11 cellular contexts compared by ENCODE assay signal in the genomic region with DNA sequence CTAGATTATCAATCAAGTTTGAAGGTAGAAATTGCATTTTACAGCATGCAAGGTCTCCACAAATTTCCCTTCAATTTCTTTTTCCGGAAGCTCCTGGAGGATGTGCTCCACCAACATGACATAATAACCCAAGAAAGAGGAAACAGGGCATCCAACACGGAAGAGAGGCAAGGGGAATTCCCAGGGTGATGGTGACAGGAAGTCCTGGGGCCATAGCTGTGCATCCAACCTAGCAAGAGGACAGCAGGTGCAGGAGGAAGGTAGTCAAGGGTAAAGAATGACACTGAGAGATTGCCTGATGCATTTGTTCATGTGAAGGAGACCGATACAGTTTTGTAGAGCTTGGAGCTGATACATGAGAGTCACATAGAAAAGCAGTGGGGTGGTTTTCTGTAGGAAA.
DNase-seq lines count a peak whose midpoint lies in the region; ATAC-seq lines count a peak whose summit lies in the region.
"Had no signal": no experiment of that assay in that cellular context is flagged by ENCODE, and none has a peak within 500 bp of the region (broad histone marks: within the 10 kb centered on the region; RNA-seq: fewer than 3 reads in every experiment).

No MANE protein-coding gene starts in this region.

- H4K8ac ChIP-seq in mesenchymal stem cell (ENCODE audit: low read length): no peak overlapping the region

- no peaks in the 10 kb centered on the region for H3K36me3 ChIP-seq in mesenchymal stem cell (ENCODE audit: control insufficient read depth in 1 of 2, insufficient read depth in 2 of 2, low read depth in 1 of 2, low read length in 2 of 2)

- no peak overlapping the region for H2AFZ ChIP-seq in mesenchymal stem cell (ENCODE audit: low read depth, low read length)

- no peak overlapping the region for H2BK120ac ChIP-seq in mesenchymal stem cell (ENCODE audit: low read depth, low read length)

- H2BK12ac ChIP-seq in mesenchymal stem cell (ENCODE audit: low read length in 2 of 2): no peak overlapping the region

- no peak overlapping the region for H3K4me3 ChIP-seq in mesenchymal stem cell (ENCODE audit: insufficient read depth in 1 of 2, low read depth in 1 of 2, low read length in 2 of 2)
- H3K4me3 ChIP-seq: lung had no signal

- H3K79me1 ChIP-seq in mesenchymal stem cell (replicated peaks; ENCODE audit: low read length, poor library complexity, severe bottlenecking): no peaks in the 10 kb centered on the region

- DNase-seq in activated T-cell treated with anti-CD3 and anti-CD28 coated beads, Interleukin-2, amount 50 U/mL, for 4 hours: no peak
- DNase-seq in mesenchymal stem cell (no peak), amniotic stem cell (lab: John Stamatoyannopoulos, UW) (no peak)
- DNase-seq: endodermal cell had no signal

- H4K91ac ChIP-seq in mesenchymal stem cell (ENCODE audit: low read length): no peak overlapping the region

- H3K27me3 Mint-ChIP-seq in stimulated activated memory B cell treated with anti-CD40 and anti-IgM and Interleukin-4, amounts not matched to agents 10 μg/mL and 1 μg/mL and 100 μg/mL, for 72 hours: no peaks in the 10 kb centered on the region
- H3K27me3 Mint-ChIP-seq in activated T-cell treated with anti-CD3 and anti-CD28 coated beads, Interleukin-2, amount 50 U/mL, for 4 hours (ENCODE audit: low read depth): peaks cover 6% of the 10 kb centered on the region

- H3K27ac ChIP-seq in mesenchymal stem cell (ENCODE audit: low read length, poor library complexity, severe bottlenecking): no peak overlapping the region

- no peak overlapping the region for H3K4ac ChIP-seq in mesenchymal stem cell (ENCODE audit: low read depth in 1 of 2, low read length in 2 of 2)

- H3K27me3 ChIP-seq in mesenchymal stem cell (ENCODE audit: control insufficient read depth in 1 of 2, insufficient read depth in 1 of 2, low read length in 2 of 2): peaks cover 0 to 8% of the 10 kb centered on the region in 2 experiments

- no peak overlapping the region for H3K4me2 ChIP-seq in mesenchymal stem cell (ENCODE audit: low read length, poor library complexity, severe bottlenecking)

- no peak overlapping the region for H2AK5ac ChIP-seq in mesenchymal stem cell (ENCODE audit: low read length, severe bottlenecking)

- H3K23ac ChIP-seq in mesenchymal stem cell (ENCODE audit: low read length in 2 of 2): no peak overlapping the region

- no peak overlapping the region for H2BK15ac ChIP-seq in mesenchymal stem cell (ENCODE audit: low read depth, poor library complexity, severe bottlenecking)

- no peak overlapping the region for H3K9ac ChIP-seq in mesenchymal stem cell (ENCODE audit: low read length)

- no peak overlapping the region for H3K14ac ChIP-seq in mesenchymal stem cell (ENCODE audit: low read length in 2 of 2)

- H3K27ac Mint-ChIP-seq in stimulated activated memory B cell treated with anti-CD40 and anti-IgM and Interleukin-4, amounts not matched to agents 10 μg/mL and 1 μg/mL and 100 μg/mL, for 72 hours: no peak overlapping the region
- H3K27ac Mint-ChIP-seq: activated T-helper 1 cell treated with anti-CD3 and anti-CD28 coated beads, Interleukin-12 subunit alpha, Interleukin-12 subunit beta, Interleukin-2, Interleukin-4 antibody, amounts not matched to agents 30 ng/mL and 10 ng/mL and 1 ng/mL, durations not matched to agents 14 hours and 24 hours and 36 hours; endodermal cell had no signal

- no peaks in the 10 kb centered on the region for H3K4me1 Mint-ChIP-seq in stimulated activated memory B cell treated with anti-CD40 and anti-IgM and Interleukin-4, amounts not matched to agents 10 μg/mL and 1 μg/mL and 100 μg/mL, for 72 hours
- H3K4me1 Mint-ChIP-seq in activated T-cell treated with anti-CD3 and anti-CD28 coated beads, Interleukin-2, amount 50 U/mL, for 4 hours (ENCODE audit: low read depth): no peaks in the 10 kb centered on the region

- peaks cover 2% of the 10 kb centered on the region for H3K4me1 ChIP-seq in mesenchymal stem cell (ENCODE audit: control insufficient read depth, insufficient read depth, low read depth, low read length)

- H3K9me3 ChIP-seq in mesenchymal stem cell (ENCODE audit: control insufficient read depth, low read length): no peaks in the 10 kb centered on the region

- H3K36me3 Mint-ChIP-seq in stimulated activated memory B cell treated with anti-CD40 and anti-IgM and Interleukin-4, amounts not matched to agents 10 μg/mL and 1 μg/mL and 100 μg/mL, for 72 hours: no peaks in the 10 kb centered on the region
- no peaks in the 10 kb centered on the region for H3K36me3 Mint-ChIP-seq in activated T-cell treated with anti-CD3 and anti-CD28 coated beads, Interleukin-2, amount 50 U/mL, for 4 hours (ENCODE audit: insufficient read depth)

- no peak overlapping the region for H2BK5ac ChIP-seq in mesenchymal stem cell (ENCODE audit: low read depth, low read length, poor library complexity, severe bottlenecking)

- H3K9me3 Mint-ChIP-seq in stimulated activated memory B cell treated with anti-CD40 and anti-IgM and Interleukin-4, amounts not matched to agents 10 μg/mL and 1 μg/mL and 100 μg/mL, for 72 hours: no peaks in the 10 kb centered on the region
- no peaks in the 10 kb centered on the region for H3K9me3 Mint-ChIP-seq in activated T-cell treated with anti-CD3 and anti-CD28 coated beads, Interleukin-2, amount 50 U/mL, for 4 hours
- H3K9me3 Mint-ChIP-seq: activated T-helper 1 cell treated with anti-CD3 and anti-CD28 coated beads, Interleukin-12 subunit alpha, Interleukin-12 subunit beta, Interleukin-2, Interleukin-4 antibody, amounts not matched to agents 30 ng/mL and 10 ng/mL and 1 ng/mL, durations not matched to agents 14 hours and 24 hours and 36 hours; endodermal cell had no signal

- no peak overlapping the region for H3K4me3 Mint-ChIP-seq in stimulated activated memory B cell treated with anti-CD40 and anti-IgM and Interleukin-4, amounts not matched to agents 10 μg/mL and 1 μg/mL and 100 μg/mL, for 72 hours
- H3K4me3 Mint-ChIP-seq in activated T-cell treated with anti-CD3 and anti-CD28 coated beads, Interleukin-2, amount 50 U/mL, for 4 hours: no peak overlapping the region
- H3K4me3 Mint-ChIP-seq: activated T-helper 1 cell treated with anti-CD3 and anti-CD28 coated beads, Interleukin-12 subunit alpha, Interleukin-12 subunit beta, Interleukin-2, Interleukin-4 antibody, amounts not matched to agents 30 ng/mL and 10 ng/mL and 1 ng/mL, durations not matched to agents 14 hours and 24 hours and 36 hours; endodermal cell had no signal

- 77% methylated on average over 3 of the region's 3 CpGs for WGBS in mesenchymal stem cell

- no peak overlapping the region for H3K18ac ChIP-seq in mesenchymal stem cell (ENCODE audit: low read depth in 1 of 2, low read length in 2 of 2)

- ATAC-seq in GM18867 (IDR thresholded peaks at IDR 0.05; ENCODE audit: unreplicated experiment) (peak; percentile 71), GM21786 (IDR thresholded peaks at IDR 0.05; ENCODE audit: unreplicated experiment) (peak; percentile 77), HG03469 (IDR thresholded peaks at IDR 0.05; ENCODE audit: unreplicated experiment) (peak; percentile 75)
- peak; percentile 96 for ATAC-seq in stimulated activated memory B cell treated with anti-CD40 and anti-IgM and Interleukin-4, amounts not matched to agents 10 μg/mL and 1 μg/mL and 100 μg/mL, for 72 hours
- no peak for ATAC-seq in activated T-cell treated with anti-CD3 and anti-CD28 coated beads, Interleukin-2, amount 50 U/mL, for 4 hours
- ATAC-seq: SK-N-SH treated with all-trans-retinoic acid at 6 μM for 48 hours had no signal

Comparison
In these comparisons a context has a peak if more than half of its experiments do, and no peak if none do; other contexts are left out.
1. ATAC-seq: peak in GM18867 (single experiment), GM21786 (single experiment), HG03469 (single experiment) and stimulated activated memory B cell treated with anti-CD40 and anti-IgM and Interleukin-4, amounts not matched to agents 10 μg/mL and 1 μg/mL and 100 μg/mL, for 72 hours (single experiment); none in activated T-cell treated with anti-CD3 and anti-CD28 coated beads, Interleukin-2, amount 50 U/mL, for 4 hours (0 of 2).